In genomic region chr10:63713191-63714144, GRCh38 we compare ENCODE assay signal across 9 cellular contexts.
DNase-seq lines count a peak whose midpoint lies in the region; ATAC-seq, FAIRE-seq and TF ChIP-seq lines count a peak whose summit lies in the region.
"Had no signal": no experiment of that assay in that cellular context is flagged by ENCODE, and none has a peak within 500 bp of the region (broad histone marks: within the 10 kb centered on the region; RNA-seq: fewer than 3 reads in every experiment).

No MANE protein-coding gene starts in this region.

- H2BK15ac ChIP-seq in H1 (ENCODE audit: low read length) = no peak overlapping the region

- H3K23ac ChIP-seq in H1 (ENCODE audit: insufficient read length) = no peak overlapping the region

- H3K4me3 ChIP-seq in H1 (ENCODE audit: extremely low read depth in 1 of 4, insufficient read depth in 2 of 4, low read depth in 3 of 4, low read length in 4 of 4) = peak overlapping the region in 3 of 4 experiments; percentile 11 to 42 (median 27); a peak in 5 of 8 replicates
- H3K4me3 ChIP-seq: GM12878 had no signal

- POLR2A ChIA-PET in H1 (lab: Charles Lee; ENCODE audit: partially characterized antibody) = interaction anchor here (0.6 to 1.7 kb wide), 7 partner anchors 10 to 989 kb away, joined by 3 to 15 read pairs (median 3); no protein-coding TSS in a partner anchor

- no peak for TF ChIP-seq CTCF in H1 (IDR thresholded peaks at IDR 0.05; ENCODE audit: control extremely low read depth in 1 of 3, insufficient read depth in 1 of 3, low read depth in 1 of 3, low read length in 3 of 3)

- H3K56ac ChIP-seq in H1 (replicated peaks; ENCODE audit: insufficient read length, low read depth, low read length) = no peak overlapping the region

- peak overlapping the region; percentile 99; the same call in 1 of the 2 replicates for H2BK5ac ChIP-seq in H1 (ENCODE audit: low read depth, low read length)

- peak overlapping the region; percentile 71 for H4K91ac ChIP-seq in H1 (replicated peaks; ENCODE audit: insufficient read length, low read length)

- H2AFZ ChIP-seq in H1 (ENCODE audit: low read length) = no peak overlapping the region

- no peaks in the 10 kb centered on the region for H3K36me3 ChIP-seq in H1 (ENCODE audit: control insufficient read depth in 2 of 4, insufficient read depth in 4 of 4, low read length in 3 of 4)

- H4K20me1 ChIP-seq in H1 (replicated peaks in 1 of 2; ENCODE audit: control insufficient read depth in 1 of 2, insufficient read depth in 2 of 2, low read length in 2 of 2) = no peaks in the 10 kb centered on the region

- H3K4ac ChIP-seq in H1 (replicated peaks; ENCODE audit: insufficient read length, low read depth, low read length) = peak overlapping the region; percentile 10

- peak overlapping the region; percentile 53 for H2BK12ac ChIP-seq in H1 (ENCODE audit: low read depth, low read length)

- peak in 1 of 2 experiments; percentile 20; a peak in 1 of 4 replicates for TF ChIP-seq RAD21 in H1 (IDR thresholded peaks at IDR 0.05 in 1 of 2, conservative IDR thresholded peaks at IDR 0.05 in 1 of 2; ENCODE audit: low read depth in 2 of 2, low read length in 2 of 2)

- ATAC-seq in GM21723 (IDR thresholded peaks at IDR 0.05; ENCODE audit: unreplicated experiment) = no peak

- 7% methylated on average over 7 of the region's 7 CpGs; no CpG with 5 or more reads in 1 of the 2 experiments for WGBS in H1 (ENCODE audit: extremely low coverage in 1 of 2, insufficient coverage in 1 of 2, insufficient read length in 1 of 2, insufficient replicate concordance in 2 of 2, low coverage in 1 of 2, low lambda C conversion rate in 2 of 2, missing lambda C conversion rate in 1 of 2), 2 experiments

- peak overlapping the region; percentile 85 for H4K5ac ChIP-seq in H1 (ENCODE audit: insufficient read length, low read depth, low read length)

- no peaks in the 10 kb centered on the region for H3K23me2 ChIP-seq in H1 (ENCODE audit: low read depth, low read length)

- H3K79me2 ChIP-seq in H1 (ENCODE audit: control insufficient read depth in 1 of 2, insufficient read depth in 2 of 2, low read length in 2 of 2) = no peaks in the 10 kb centered on the region

- CTCF ChIA-PET in H1 (lab: Charles Lee; ENCODE audit: partially characterized antibody) = interaction anchor here (0.8 to 1.7 kb wide), 6 partner anchors 10 to 189 kb away, joined by 3 to 5 read pairs (median 3); no protein-coding TSS in a partner anchor

- H2AK5ac ChIP-seq in H1 (ENCODE audit: low read depth, low read length) = peak overlapping the region; percentile 34

- peak overlapping the region; percentile 26; the same call in 1 of the 2 replicates for H3K27ac ChIP-seq in H1 (ENCODE audit: low read depth, low read length)

- H4K8ac ChIP-seq in H1 (ENCODE audit: extremely low read depth, insufficient read depth, low read length) = no peak overlapping the region

- H3K27me3 ChIP-seq in H1 (replicated peaks in 1 of 4; ENCODE audit: control insufficient read depth in 3 of 4, extremely low read depth in 1 of 4, insufficient read depth in 3 of 4, low read length in 3 of 4) = no peaks in the 10 kb centered on the region

- H3K18ac ChIP-seq in H1 (ENCODE audit: extremely low read depth, low read length) = peak overlapping the region; percentile 93

- peak; percentile 68 for FAIRE-seq in H1 (lab: Jason Lieb, UNC)
- FAIRE-seq: GM12878 had no signal

- H2BK20ac ChIP-seq in H1 (ENCODE audit: low read length) = peak overlapping the region; percentile 91; the same call in 1 of the 2 replicates

- no peak for TF ChIP-seq POLR2A in H1 (IDR thresholded peaks at IDR 0.05; ENCODE audit: control extremely low read depth in 1 of 2, low read depth in 2 of 2, low read length in 2 of 2)

- H3K9me3 ChIP-seq in H1 (ENCODE audit: insufficient read depth in 2 of 2, low read depth in 1 of 2, low read length in 1 of 2) = no peaks in the 10 kb centered on the region

- peaks cover 13 to 34% (median 24%) of the 10 kb centered on the region in 4 experiments for H3K4me1 ChIP-seq in H1 (replicated peaks in 1 of 4; ENCODE audit: control insufficient read depth in 3 of 4, insufficient read depth in 4 of 4, low read length in 3 of 4)

- peak in 1 of 2 experiments; percentile 78; a peak in 1 of 3 replicates for TF ChIP-seq EP300 in H1 (IDR thresholded peaks at IDR 0.05; ENCODE audit: borderline replicate concordance in 1 of 2, low read depth in 2 of 2, low read length in 2 of 2)

- no peaks in the 10 kb centered on the region for H3K79me1 ChIP-seq in H1 (ENCODE audit: low read depth, low read length)

- peak overlapping the region; percentile 13 for H2BK120ac ChIP-seq in H1 (replicated peaks; ENCODE audit: low read depth, low read length)

- peak; percentile 99 for DNase-seq in COR-L47 (lab: John Stamatoyannopoulos, UW)
- peak; percentile 73 for DNase-seq in NCI-H2171 (lab: John Stamatoyannopoulos, UW)
- peak; percentile 79 to 99 for DNase-seq in H1 (ENCODE audit: low read depth in 1 of 2, low spot score in 2 of 2)
- DNase-seq in mucosa of gallbladder (ENCODE audit: low spot score) = peak; percentile 84
- no peak for DNase-seq in dedifferentiated amniotic fluid mesenchymal stem cell (ENCODE audit: extremely low spot score)
- no peak for DNase-seq in effector CD4-positive, alpha-beta T cell
- no peak for DNase-seq in activated CD4-positive, CD25-positive, alpha-beta regulatory T cell (lab: John Stamatoyannopoulos, UW)

- no peak overlapping the region for H3K14ac ChIP-seq in H1 (ENCODE audit: insufficient read length)

- H3K9ac ChIP-seq in H1 (replicated peaks in 1 of 4; ENCODE audit: extremely low read depth in 1 of 4, low read depth in 3 of 4, low read length in 3 of 4) = no peak overlapping the region; a peak in 1 of 7 replicates

- H3K4me2 ChIP-seq in H1 (ENCODE audit: insufficient read depth in 1 of 2, low read depth in 2 of 2, low read length in 2 of 2) = peak overlapping the region; percentile 57 to 81

TF ChIP-seq in H1, 55 proteins besides CTCF, POLR2A, EP300 and RAD21 (continues in another document):
- TF ChIP-seq, protein P1, sequence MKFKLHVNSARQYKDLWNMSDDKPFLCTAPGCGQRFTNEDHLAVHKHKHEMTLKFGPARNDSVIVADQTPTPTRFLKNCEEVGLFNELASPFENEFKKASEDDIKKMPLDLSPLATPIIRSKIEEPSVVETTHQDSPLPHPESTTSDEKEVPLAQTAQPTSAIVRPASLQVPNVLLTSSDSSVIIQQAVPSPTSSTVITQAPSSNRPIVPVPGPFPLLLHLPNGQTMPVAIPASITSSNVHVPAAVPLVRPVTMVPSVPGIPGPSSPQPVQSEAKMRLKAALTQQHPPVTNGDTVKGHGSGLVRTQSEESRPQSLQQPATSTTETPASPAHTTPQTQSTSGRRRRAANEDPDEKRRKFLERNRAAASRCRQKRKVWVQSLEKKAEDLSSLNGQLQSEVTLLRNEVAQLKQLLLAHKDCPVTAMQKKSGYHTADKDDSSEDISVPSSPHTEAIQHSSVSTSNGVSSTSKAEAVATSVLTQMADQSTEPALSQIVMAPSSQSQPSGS (IDR thresholded peaks at IDR 0.05; ENCODE audit: low read length) = peak; percentile 32; the same call in 1 of the 2 replicates
- TF ChIP-seq EGR1 (IDR thresholded peaks at IDR 0.05; ENCODE audit: borderline replicate concordance, low read depth, low read length) (peak; percentile 71; the same call in 1 of the 2 replicates), JUN (IDR thresholded peaks at IDR 0.05; ENCODE audit: low read depth, low read length) (no peak), RFX5 (IDR thresholded peaks at IDR 0.05; ENCODE audit: borderline replicate concordance, low read depth, low read length) (no peak), NRF1 (IDR thresholded peaks at IDR 0.05; ENCODE audit: low read depth, low read length) (no peak), JUND (IDR thresholded peaks at IDR 0.05; ENCODE audit: low read length) (no peak), USF2 (IDR thresholded peaks at IDR 0.05; ENCODE audit: low read length) (no peak), ASH2L (IDR thresholded peaks at IDR 0.05; ENCODE audit: low read length) (peak; percentile 92), KDM4A (IDR thresholded peaks at IDR 0.05; ENCODE audit: low read depth, low read length, severe bottlenecking) (no peak), TAF1 (IDR thresholded peaks at IDR 0.05; ENCODE audit: low read depth, low read length) (no peak), NANOG (IDR thresholded peaks at IDR 0.05; ENCODE audit: insufficient read depth, low read depth, low read length, poor library complexity, severe bottlenecking) (peak; percentile 95)

Comparison
In these comparisons a context has a peak if more than half of its experiments do, and no peak if none do; other contexts are left out.
1. DNase-seq: peak in COR-L47 (single experiment), NCI-H2171 (single experiment), H1 (2 of 2) and mucosa of gallbladder (single experiment); none in dedifferentiated amniotic fluid mesenchymal stem cell (single experiment), effector CD4-positive, alpha-beta T cell (single experiment) and activated CD4-positive, CD25-positive, alpha-beta regulatory T cell (0 of 4).